In genomic region chr3:152270944-152271343, GRCh38 we compare ENCODE assay signal across 8 cellular contexts. TPM values are rescaled to one million over a fixed set of nuclear protein-coding genes. Genes with fewer than 3 reads are reported as not detected.
DNase-seq lines count a peak whose midpoint lies in the region; ATAC-seq, FAIRE-seq and TF ChIP-seq lines count a peak whose summit lies in the region.

No MANE protein-coding gene starts in this region.

- no peaks in the 10 kb centered on the region for H4K20me1 ChIP-seq in HepG2 (ENCODE audit: insufficient read depth, low read length)

- TF ChIP-seq POLR2A in HepG2 (IDR thresholded peaks at IDR 0.05; ENCODE audit: insufficient read depth in 1 of 2, low read depth in 2 of 2, low read length in 2 of 2), result no peak
- TF ChIP-seq POLR2A in testis (IDR thresholded peaks at IDR 0.05), result no peak

- intact Hi-C loops in HepG2 (cut with micrococcal nuclease; ENCODE audit: unreplicated experiment) (loop anchor here (1.0 to 5.0 kb wide), 2 partner anchors 88 to 111 kb away; no protein-coding TSS in a partner anchor), testis (cut with DNase I; ENCODE audit: low total_unique reads) (no loop called here)

- WGBS in HepG2 (ENCODE audit: low lambda C conversion rate), result 84% methylated on average over 1 of the region's 1 CpG
- WGBS in testis, 2 donors, result 44 to 55% methylated on average over 1 of the region's 1 CpG

- in situ Hi-C loops in HepG2 (cut with HindIII; ENCODE audit: extremely low pct_ligation_motif_present, low pct_unique_long_range_greater_than_20kb), result no loop called here

- no peaks in the 10 kb centered on the region for H3K27me3 Mint-ChIP-seq in activated CD4-positive, alpha-beta T cell treated with anti-CD3 and anti-CD28 coated beads, Interleukin-2, amount 10 ng/mL, durations not matched to agents 7 days and 5 days
- no peaks in the 10 kb centered on the region for H3K27me3 Mint-ChIP-seq in activated naive CD8-positive, alpha-beta T cell treated with anti-CD3 and anti-CD28 coated beads for 36 hours

- H3K36me3 Mint-ChIP-seq in activated CD4-positive, alpha-beta T cell treated with anti-CD3 and anti-CD28 coated beads, Interleukin-2, amount 10 ng/mL, durations not matched to agents 7 days and 5 days (ENCODE audit: low read depth), result peaks cover 68% of the 10 kb centered on the region
- peaks cover 36% of the 10 kb centered on the region for H3K36me3 Mint-ChIP-seq in activated naive CD8-positive, alpha-beta T cell treated with anti-CD3 and anti-CD28 coated beads for 36 hours

- BruUV-seq in HepG2 (replicated peaks; lab: Mats Ljungman, UMichigan), result no TSS peak

- H3K9ac ChIP-seq in HepG2 (ENCODE audit: insufficient read depth, low read depth, low read length), result peak overlapping the region; percentile 94

- H3K4me1 Mint-ChIP-seq in activated CD4-positive, alpha-beta T cell treated with anti-CD3 and anti-CD28 coated beads, Interleukin-2, amount 10 ng/mL, durations not matched to agents 7 days and 5 days, result peaks cover 49% of the 10 kb centered on the region
- H3K4me1 Mint-ChIP-seq in activated naive CD8-positive, alpha-beta T cell treated with anti-CD3 and anti-CD28 coated beads for 36 hours, result peaks cover 55% of the 10 kb centered on the region

- TF ChIP-seq EP300 in HepG2 (IDR thresholded peaks at IDR 0.05; ENCODE audit: low read depth in 2 of 2, low read length in 2 of 2) (no peak), HepG2 (CRISPR knock-in tag; IDR thresholded peaks at IDR 0.05; ENCODE audit: borderline replicate concordance) (no peak)

- H3K4me1 ChIP-seq in HepG2 (ENCODE audit: insufficient read depth, low read length) (peaks cover 67% of the 10 kb centered on the region), testis (peaks cover 31% of the 10 kb centered on the region)

- no peak overlapping the region for H2AFZ ChIP-seq in HepG2 (ENCODE audit: low read length)

- CTCF ChIA-PET in activated CD4-positive, alpha-beta T cell treated with anti-CD3 and anti-CD28 coated beads, Interleukin-2, amount 10 ng/mL, durations not matched to agents 7 days and 5 days (lab: Charles Lee), result interaction anchor here (1.3 kb wide), 1 partner anchor 10 kb away, joined by 4 read pairs; no protein-coding TSS in a partner anchor
- CTCF ChIA-PET in HepG2 (lab: Yijun Ruan, JAX; ENCODE audit: low intra/inter-chr PET ratio, low total read pairs), result no interaction called here
- CTCF ChIA-PET in RWPE1 (lab: Yijun Ruan, JAX), result no interaction called here

- H3K27ac ChIP-seq in HepG2 (ENCODE audit: extremely low read length, insufficient read depth, low read length) (peak overlapping the region; percentile 97), testis (peak overlapping the region; percentile 97 to 99), RWPE1 (no peak overlapping the region)

- POLR2A ChIA-PET in activated CD4-positive, alpha-beta T cell treated with anti-CD3 and anti-CD28 coated beads, Interleukin-2, amount 10 ng/mL, durations not matched to agents 7 days and 5 days (lab: Charles Lee), result interaction anchor here (0.6 kb wide), 1 partner anchor 27 kb away, joined by 3 read pairs; no protein-coding TSS in a partner anchor
- POLR2A ChIA-PET in HepG2 (lab: Yijun Ruan, JAX), result no interaction called here
- POLR2A ChIA-PET in RWPE1 (lab: Yijun Ruan, JAX; ENCODE audit: low non-redundant PET), result no interaction called here

- H3K4me3 ChIP-seq in HepG2 (replicated peaks in 1 of 3; ENCODE audit: insufficient read depth in 1 of 3, low read depth in 2 of 3, low read length in 3 of 3) (peak overlapping the region; percentile 81 to 87 (median 86); a peak in 5 of 6 replicates), testis (peak overlapping the region; percentile 74 to 88)

- H3K27me3 ChIP-seq in HepG2 (ENCODE audit: control insufficient read depth in 1 of 2, insufficient read depth in 2 of 2, low read length in 2 of 2) (no peaks in the 10 kb centered on the region), testis (no peaks in the 10 kb centered on the region)

- ATAC-seq in HepG2 (no peak), HG02759 (IDR thresholded peaks at IDR 0.05; ENCODE audit: unreplicated experiment) (no peak), HG03571 (IDR thresholded peaks at IDR 0.05; ENCODE audit: unreplicated experiment) (no peak)

- TF ChIP-seq CTCF in HepG2 (CRISPR knock-in tag; IDR thresholded peaks at IDR 0.05) (no peak), testis (IDR thresholded peaks at IDR 0.05) (no peak), RWPE1 (conservative IDR thresholded peaks at IDR 0.05; ENCODE audit: low read depth) (no peak)

- H3K9me3 ChIP-seq in HepG2 (ENCODE audit: low read length) (no peaks in the 10 kb centered on the region), testis (no peaks in the 10 kb centered on the region)

- H3K4me2 ChIP-seq in HepG2 (ENCODE audit: low read depth, low read length), result peak overlapping the region; percentile 79

- no peaks in the 10 kb centered on the region for H3K9me3 Mint-ChIP-seq in activated CD4-positive, alpha-beta T cell treated with anti-CD3 and anti-CD28 coated beads, Interleukin-2, amount 10 ng/mL, durations not matched to agents 7 days and 5 days
- no peaks in the 10 kb centered on the region for H3K9me3 Mint-ChIP-seq in activated naive CD8-positive, alpha-beta T cell treated with anti-CD3 and anti-CD28 coated beads for 36 hours

- TF ChIP-seq RAD21 in HepG2 (CRISPR knock-in tag; IDR thresholded peaks at IDR 0.05), result no peak

- peak overlapping the region; percentile 91 for H3K4me3 Mint-ChIP-seq in activated CD4-positive, alpha-beta T cell treated with anti-CD3 and anti-CD28 coated beads, Interleukin-2, amount 10 ng/mL, durations not matched to agents 7 days and 5 days
- H3K4me3 Mint-ChIP-seq in activated naive CD8-positive, alpha-beta T cell treated with anti-CD3 and anti-CD28 coated beads for 36 hours, result peak overlapping the region; percentile 88

- peak overlapping the region; percentile 97 for H3K27ac Mint-ChIP-seq in activated CD4-positive, alpha-beta T cell treated with anti-CD3 and anti-CD28 coated beads, Interleukin-2, amount 10 ng/mL, durations not matched to agents 7 days and 5 days
- H3K27ac Mint-ChIP-seq in activated naive CD8-positive, alpha-beta T cell treated with anti-CD3 and anti-CD28 coated beads for 36 hours, result peak overlapping the region; percentile 91

- peaks cover 65% of the 10 kb centered on the region for H3K79me2 ChIP-seq in HepG2 (ENCODE audit: insufficient read depth, low read length)

- DNase-seq in activated CD4-positive, alpha-beta T cell treated with anti-CD3 and anti-CD28 coated beads, Interleukin-2, amount 10 ng/mL, durations not matched to agents 7 days and 5 days, result no peak
- DNase-seq in activated CD4-positive, alpha-beta T cell treated with anti-CD3 and anti-CD28 coated beads for 48 hours, result no peak
- no peak for DNase-seq in activated naive CD8-positive, alpha-beta T cell treated with anti-CD3 and anti-CD28 coated beads for 36 hours
- no peak for DNase-seq in HepG2 (ENCODE audit: low spot score)
- no peak for DNase-seq in testis
- DNase-seq in RWPE1 (ENCODE audit: low spot score), result no peak

- FAIRE-seq in HepG2 (lab: Jason Lieb, UNC), result no peak

- H3K36me3 ChIP-seq in HepG2 (replicated peaks in 1 of 2; ENCODE audit: control insufficient read depth in 1 of 2, insufficient read depth in 2 of 2, low read length in 2 of 2) (no peaks in the 10 kb centered on the region), testis (ENCODE audit: low read depth, missing control alignments) (no peaks in the 10 kb centered on the region)

TF ChIP-seq in HepG2, 621 proteins besides CTCF, POLR2A, EP300 and RAD21 (continues in another document):
- TF ChIP-seq SSRP1 (CRISPR knock-in tag; IDR thresholded peaks at IDR 0.05) (no peak), ZNF792 (CRISPR knock-in tag; IDR thresholded peaks at IDR 0.05) (no peak), ZNF776 (CRISPR knock-in tag; IDR thresholded peaks at IDR 0.05) (no peak), CAMTA2 (CRISPR knock-in tag; IDR thresholded peaks at IDR 0.05; ENCODE audit: borderline replicate concordance) (no peak), ZNF569 (CRISPR knock-in tag; IDR thresholded peaks at IDR 0.05; ENCODE audit: borderline replicate concordance) (no peak)

RNA-seq across cellular contexts. Expression of gene MBNL1, which starts 2.2 kb away (rescaled TPM):
- 100 to 1,000 TPM; 437 to 559 TPM for total RNA-seq in activated CD4-positive, alpha-beta T cell treated with anti-CD3 and anti-CD28 coated beads, Interleukin-2, amount 10 ng/mL, durations not matched to agents 7 days and 5 days
- 100 to 1,000 TPM; 385 to 392 TPM for total RNA-seq in activated naive CD8-positive, alpha-beta T cell treated with anti-CD3 and anti-CD28 coated beads for 36 hours
- total RNA-seq in HepG2 (2016; rRNA removed; fragmentation: Illumina TruSeq; extraction: Trizol) (55.4 TPM in 2 replicates), testis (100 to 1,000 TPM; 145 to 167 TPM)
- total RNA-seq in HepG2 (2016; cell fraction: cytosol; rRNA removed; fragmentation: Illumina TruSeq; extraction: Trizol; ENCODE audit: low read depth), result 8.2 and 11.3 TPM in 2 replicates
- 50.3 and 56.4 TPM in 2 replicates for total RNA-seq in HepG2 (2016; cell fraction: insoluble cytoplasmic fraction; rRNA removed; fragmentation: Illumina TruSeq; extraction: Trizol)
- 19.1 and 21.6 TPM in 2 replicates for total RNA-seq in HepG2 (2016; cell fraction: membrane; rRNA removed; fragmentation: Illumina TruSeq; extraction: Trizol)
- 106 and 117 TPM in 2 replicates for total RNA-seq in HepG2 (2016; cell fraction: nucleus; rRNA removed; fragmentation: Illumina TruSeq; extraction: Trizol)
- polyA plus RNA-seq in HepG2 (2011; rRNA removed) (19.3 and 27.1 TPM in 2 replicates), testis (ENCODE audit: insufficient read depth, low read depth, low replicate concordance) (36.5 TPM)
- polyA plus RNA-seq in HepG2 (2011; cell fraction: cytosol; rRNA removed), result 23.1 and 24.2 TPM in 2 replicates
- polyA plus RNA-seq in HepG2 (2011; cell fraction: nucleus; rRNA removed), result 28.6 and 31.4 TPM in 2 replicates
- polyA plus RNA-seq in HepG2 (2012), result 16.4 and 17.7 TPM in 2 replicates
- polyA plus RNA-seq in HepG2 (2016; cell fraction: cytosol; fragmentation: Illumina TruSeq; extraction: Trizol; ENCODE audit: low read depth), result 1.4 and 1.5 TPM in 2 replicates
- 35.7 and 36.6 TPM in 2 replicates for polyA plus RNA-seq in HepG2 (2016; cell fraction: insoluble cytoplasmic fraction; fragmentation: Illumina TruSeq; extraction: Trizol; ENCODE audit: low read depth)
- polyA plus RNA-seq in HepG2 (2016; cell fraction: membrane; fragmentation: Illumina TruSeq; extraction: Trizol; ENCODE audit: low read depth), result 6.8 TPM in 2 replicates
- 41.8 and 44.0 TPM in 2 replicates for polyA plus RNA-seq in HepG2 (2016; cell fraction: nucleus; fragmentation: Illumina TruSeq; extraction: Trizol; ENCODE audit: insufficient read depth, low read depth)
- 130 and 203 TPM in 2 replicates for polyA minus RNA-seq in HepG2 (2011; rRNA and poly(A)+ RNA removed; ENCODE audit: low replicate concordance)
- polyA minus RNA-seq in HepG2 (2011; cell fraction: cytosol; rRNA and poly(A)+ RNA removed), result 59.9 and 63.4 TPM in 2 replicates
- 167 and 169 TPM in 2 replicates for polyA minus RNA-seq in HepG2 (2011; cell fraction: nucleus; rRNA and poly(A)+ RNA removed)
